19 cellular contexts compared by ENCODE assay signal in genomic region chr18:63067939-63068338, GRCh38.
DNase-seq lines count a peak whose midpoint lies in the region; ATAC-seq and TF ChIP-seq lines count a peak whose summit lies in the region.
"Had no signal": no experiment of that assay in that cellular context is flagged by ENCODE, and none has a peak within 500 bp of the region (broad histone marks: within the 10 kb centered on the region; RNA-seq: fewer than 3 reads in every experiment).

No MANE protein-coding gene starts in this region.

- TF ChIP-seq CTCF in mammary epithelial cell (conservative IDR thresholded peaks at IDR 0.05 in 1 of 2, IDR thresholded peaks at IDR 0.05 in 1 of 2; ENCODE audit: extremely low read depth in 1 of 2, insufficient read depth in 1 of 2, low read depth in 1 of 2, low read length in 2 of 2) (no peak), osteoblast (IDR thresholded peaks at IDR 0.05; ENCODE audit: extremely low read depth, low read depth, low read length) (no peak)

- peaks cover 10% of the 10 kb centered on the region for H3K27me3 ChIP-seq in mammary epithelial cell (ENCODE audit: insufficient read depth, low read length)
- H3K27me3 ChIP-seq in osteoblast (ENCODE audit: insufficient read depth, low read length), result peaks cover 10% of the 10 kb centered on the region

- H3K27ac Mint-ChIP-seq in activated naive CD8-positive, alpha-beta T cell treated with anti-CD3 and anti-CD28 coated beads, Interleukin-2, amount 50 U/mL, for 24 hours, result no peak overlapping the region
- no peak overlapping the region for H3K27ac Mint-ChIP-seq in activated naive CD8-positive, alpha-beta T cell treated with anti-CD3 and anti-CD28 coated beads for 36 hours
- no peak overlapping the region for H3K27ac Mint-ChIP-seq in stimulated activated effector memory CD8-positive, alpha-beta T cell treated with anti-CD3 and anti-CD28 coated beads, Interleukin-12 subunit alpha, Interleukin-12 subunit beta, amount 100 ng/mL, for 72 hours
- H3K27ac Mint-ChIP-seq: B cell; CD8-positive, alpha-beta T cell; HFFc6 had no signal

- no peak overlapping the region for H3K4me3 Mint-ChIP-seq in activated naive CD8-positive, alpha-beta T cell treated with anti-CD3 and anti-CD28 coated beads, Interleukin-2, amount 50 U/mL, for 24 hours
- no peak overlapping the region for H3K4me3 Mint-ChIP-seq in activated naive CD8-positive, alpha-beta T cell treated with anti-CD3 and anti-CD28 coated beads for 36 hours
- H3K4me3 Mint-ChIP-seq in stimulated activated effector memory CD8-positive, alpha-beta T cell treated with anti-CD3 and anti-CD28 coated beads, Interleukin-12 subunit alpha, Interleukin-12 subunit beta, amount 100 ng/mL, for 72 hours, result no peak overlapping the region
- H3K4me3 Mint-ChIP-seq: B cell; CD8-positive, alpha-beta T cell; HFFc6 had no signal

- H3K27ac ChIP-seq in mammary epithelial cell (ENCODE audit: insufficient read depth, low read depth, low read length), result no peak overlapping the region
- no peak overlapping the region for H3K27ac ChIP-seq in osteoblast (ENCODE audit: low read depth, low read length)
- H3K27ac ChIP-seq: SK-N-MC had no signal

- H3K9ac ChIP-seq in mammary epithelial cell (ENCODE audit: insufficient read depth, low read length), result no peak overlapping the region

- H3K9me3 ChIP-seq in mammary epithelial cell (replicated peaks; ENCODE audit: insufficient read depth, low read length), result no peaks in the 10 kb centered on the region
- H3K9me3 ChIP-seq in osteoblast (ENCODE audit: low read depth, low read length), result no peaks in the 10 kb centered on the region

- H3K4me3 ChIP-seq in mammary epithelial cell (replicated peaks in 1 of 3; ENCODE audit: insufficient read depth in 1 of 3, low read depth in 2 of 3, low read length in 3 of 3), result no peak overlapping the region
- H3K4me3 ChIP-seq in osteoblast (ENCODE audit: insufficient read depth, low read length), result no peak overlapping the region
- H3K4me3 ChIP-seq: SK-N-MC had no signal

- no TSS peak for BruUV-seq in mammary epithelial cell (replicated peaks; lab: Mats Ljungman, UMichigan)

- H3K4me2 ChIP-seq in mammary epithelial cell (ENCODE audit: insufficient read depth, low read depth, low read length) (no peak overlapping the region), osteoblast (ENCODE audit: insufficient read depth, low read length) (no peak overlapping the region)

- dilution Hi-C loops in mammary epithelial cell (cut with HindIII; ENCODE audit: low sequenced_read_pairs), result no loop called here

- intact Hi-C loops in mammary epithelial cell (cut with micrococcal nuclease), result no loop called here

- no peaks in the 10 kb centered on the region for H4K20me1 ChIP-seq in mammary epithelial cell (ENCODE audit: insufficient read depth, low read length)
- H4K20me1 ChIP-seq in osteoblast (ENCODE audit: insufficient read depth, low read length), result no peaks in the 10 kb centered on the region

- CTCF ChIA-PET in mammary epithelial cell (lab: Charles Lee; ENCODE audit: low non-redundant PET), result no interaction called here

- DNase-seq in activated naive CD8-positive, alpha-beta T cell treated with anti-CD3 and anti-CD28 coated beads, Interleukin-2, amount 50 U/mL, for 24 hours, result no peak
- no peak for DNase-seq in activated naive CD8-positive, alpha-beta T cell treated with anti-CD3 and anti-CD28 coated beads for 36 hours
- DNase-seq in M059J (ENCODE audit: low read depth) (peak; percentile 57), mammary epithelial cell (peak; percentile 49), osteoblast (ENCODE audit: insufficient read length, low spot score, missing footprints) (no peak), NCI-H526 (lab: John Stamatoyannopoulos, UW) (no peak)
- DNase-seq in stimulated activated effector memory CD8-positive, alpha-beta T cell treated with anti-CD3 and anti-CD28 coated beads, Interleukin-12 subunit alpha, Interleukin-12 subunit beta, amount 100 ng/mL, for 72 hours (ENCODE audit: low spot score in 2 of 2), result no peak
- DNase-seq: CD8-positive, alpha-beta T cell; HFFc6; Karpas-422; NCI-H1694; NCI-H2107; NCI-H226; NCI-H526 treated with DMSO at 0.1 percent for 48 hours; NK-92 treated with Interleukin-12 subunit alpha and Interleukin-12 subunit beta, amount 100 ng/mL, for 24 hours had no signal

- peak; percentile 49 for ATAC-seq in activated naive CD8-positive, alpha-beta T cell treated with anti-CD3 and anti-CD28 coated beads, Interleukin-2, amount 50 U/mL, for 24 hours
- ATAC-seq in stimulated activated effector memory CD8-positive, alpha-beta T cell treated with anti-CD3 and anti-CD28 coated beads, Interleukin-12 subunit alpha, Interleukin-12 subunit beta, amount 100 ng/mL, for 72 hours, result peak; percentile 63
- ATAC-seq in GM19324 (IDR thresholded peaks at IDR 0.05; ENCODE audit: low FRiP score, unreplicated experiment), result no peak
- ATAC-seq: CD8-positive, alpha-beta T cell; Right ventricle myocardium inferior had no signal

- H3K4me1 ChIP-seq in mammary epithelial cell (ENCODE audit: insufficient read depth, low read length), result peaks cover 6% of the 10 kb centered on the region
- no peaks in the 10 kb centered on the region for H3K4me1 ChIP-seq in osteoblast (ENCODE audit: insufficient read depth, low read length)

- H3K36me3 Mint-ChIP-seq in activated naive CD8-positive, alpha-beta T cell treated with anti-CD3 and anti-CD28 coated beads, Interleukin-2, amount 50 U/mL, for 24 hours (ENCODE audit: low read depth), result no peaks in the 10 kb centered on the region
- no peaks in the 10 kb centered on the region for H3K36me3 Mint-ChIP-seq in activated naive CD8-positive, alpha-beta T cell treated with anti-CD3 and anti-CD28 coated beads for 36 hours
- H3K36me3 Mint-ChIP-seq in stimulated activated effector memory CD8-positive, alpha-beta T cell treated with anti-CD3 and anti-CD28 coated beads, Interleukin-12 subunit alpha, Interleukin-12 subunit beta, amount 100 ng/mL, for 72 hours, result no peaks in the 10 kb centered on the region
- H3K36me3 Mint-ChIP-seq: CD8-positive, alpha-beta T cell had no signal

- no peak overlapping the region for H2AFZ ChIP-seq in mammary epithelial cell (ENCODE audit: low read depth, low read length)
- H2AFZ ChIP-seq in osteoblast (ENCODE audit: low read length), result no peak overlapping the region

- H3K9me3 Mint-ChIP-seq in activated naive CD8-positive, alpha-beta T cell treated with anti-CD3 and anti-CD28 coated beads, Interleukin-2, amount 50 U/mL, for 24 hours, result no peaks in the 10 kb centered on the region
- H3K9me3 Mint-ChIP-seq in activated naive CD8-positive, alpha-beta T cell treated with anti-CD3 and anti-CD28 coated beads for 36 hours, result no peaks in the 10 kb centered on the region
- no peaks in the 10 kb centered on the region for H3K9me3 Mint-ChIP-seq in stimulated activated effector memory CD8-positive, alpha-beta T cell treated with anti-CD3 and anti-CD28 coated beads, Interleukin-12 subunit alpha, Interleukin-12 subunit beta, amount 100 ng/mL, for 72 hours
- H3K9me3 Mint-ChIP-seq: CD8-positive, alpha-beta T cell; HFFc6 had no signal

- H3K36me3 ChIP-seq in mammary epithelial cell (ENCODE audit: insufficient read depth, low read length) (no peaks in the 10 kb centered on the region), osteoblast (ENCODE audit: insufficient read depth, low read length) (no peaks in the 10 kb centered on the region)

- no peaks in the 10 kb centered on the region for H3K79me2 ChIP-seq in mammary epithelial cell (ENCODE audit: insufficient read depth, low read length)
- H3K79me2 ChIP-seq in osteoblast (ENCODE audit: insufficient read depth, low read length), result no peaks in the 10 kb centered on the region

- peaks cover 8% of the 10 kb centered on the region for H3K27me3 Mint-ChIP-seq in activated naive CD8-positive, alpha-beta T cell treated with anti-CD3 and anti-CD28 coated beads, Interleukin-2, amount 50 U/mL, for 24 hours
- H3K27me3 Mint-ChIP-seq in activated naive CD8-positive, alpha-beta T cell treated with anti-CD3 and anti-CD28 coated beads for 36 hours, result no peaks in the 10 kb centered on the region

- WGBS in mammary epithelial cell (ENCODE audit: low coverage, missing lambda C conversion rate), result 0% methylated on average over 2 of the region's 2 CpGs

- in situ Hi-C loops in mammary epithelial cell (cut with MboI; ENCODE audit: low sequenced_read_pairs in 2 of 2), result no loop called here

- H3K4me1 Mint-ChIP-seq in activated naive CD8-positive, alpha-beta T cell treated with anti-CD3 and anti-CD28 coated beads, Interleukin-2, amount 50 U/mL, for 24 hours, result no peaks in the 10 kb centered on the region
- H3K4me1 Mint-ChIP-seq in activated naive CD8-positive, alpha-beta T cell treated with anti-CD3 and anti-CD28 coated beads for 36 hours, result no peaks in the 10 kb centered on the region
- H3K4me1 Mint-ChIP-seq in stimulated activated effector memory CD8-positive, alpha-beta T cell treated with anti-CD3 and anti-CD28 coated beads, Interleukin-12 subunit alpha, Interleukin-12 subunit beta, amount 100 ng/mL, for 72 hours, result no peaks in the 10 kb centered on the region
- H3K4me1 Mint-ChIP-seq: B cell had no signal

Comparison
In these comparisons a context has a peak if more than half of its experiments do, and no peak if none do; other contexts are left out.
1. DNase-seq: peak in M059J (single experiment) and mammary epithelial cell (single experiment); none in activated naive CD8-positive, alpha-beta T cell treated with anti-CD3 and anti-CD28 coated beads, Interleukin-2, amount 50 U/mL, for 24 hours (single experiment), activated naive CD8-positive, alpha-beta T cell treated with anti-CD3 and anti-CD28 coated beads for 36 hours (single experiment), stimulated activated effector memory CD8-positive, alpha-beta T cell treated with anti-CD3 and anti-CD28 coated beads, Interleukin-12 subunit alpha, Interleukin-12 subunit beta, amount 100 ng/mL, for 72 hours (0 of 2), osteoblast (single experiment) and NCI-H526 (0 of 2).